16 cellular contexts compared by ENCODE assay signal in the genomic region with DNA sequence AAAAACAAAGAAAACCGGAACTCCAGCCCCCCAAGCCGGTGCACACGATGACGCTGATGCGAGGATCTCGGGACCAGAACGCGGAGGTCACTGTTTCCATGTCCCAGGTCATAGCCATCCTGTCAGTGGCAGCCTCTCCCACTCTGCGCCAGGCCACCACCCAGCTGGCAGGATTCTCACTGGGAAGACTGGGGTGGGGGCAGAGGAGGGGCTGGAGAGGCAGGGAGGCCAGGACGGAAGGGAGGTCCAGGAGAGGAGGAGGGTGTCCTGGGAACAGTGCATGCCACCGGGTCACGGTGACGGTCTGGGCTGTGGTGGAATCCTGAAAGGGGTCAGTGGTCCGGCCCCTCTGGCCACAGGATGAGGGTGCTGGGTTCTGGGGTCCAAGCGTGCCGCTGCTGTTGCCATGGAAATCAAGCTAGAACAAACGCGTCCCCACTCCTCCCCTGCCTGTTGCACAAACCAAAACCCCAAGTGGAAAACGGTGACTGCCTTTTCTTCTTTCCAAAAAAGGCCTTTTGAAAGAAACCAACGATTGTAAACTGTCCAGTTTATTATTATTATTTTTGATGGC. TPM values are rescaled to one million over a fixed set of nuclear protein-coding genes. Genes with fewer than 3 reads are reported as not detected.
DNase-seq lines count a peak whose midpoint lies in the region; ATAC-seq and TF ChIP-seq lines count a peak whose summit lies in the region.
"Had no signal": no experiment of that assay in that cellular context is flagged by ENCODE, and none has a peak within 500 bp of the region (broad histone marks: within the 10 kb centered on the region; RNA-seq: fewer than 3 reads in every experiment).

No MANE protein-coding gene starts in this region.

- H2AFZ ChIP-seq in H9 (ENCODE audit: low read length) = no peak overlapping the region
- H2AFZ ChIP-seq in IMR-90 (replicated peaks; ENCODE audit: low read length, poor library complexity) = no peak overlapping the region
- H2AFZ ChIP-seq in osteoblast (ENCODE audit: low read length) = no peak overlapping the region

- no peaks in the 10 kb centered on the region for H3K79me2 ChIP-seq in H9 (ENCODE audit: insufficient read depth, low read length)
- no peaks in the 10 kb centered on the region for H3K79me2 ChIP-seq in osteoblast (ENCODE audit: insufficient read depth, low read length)

- POLR2A ChIA-PET in IMR-90 (lab: Charles Lee; ENCODE audit: unreplicated experiment) = no interaction called here

- no peak overlapping the region for H2AK9ac ChIP-seq in IMR-90 (replicated peaks; ENCODE audit: low read depth, low read length, poor library complexity)

- H3K4me2 ChIP-seq in H9 (ENCODE audit: insufficient read depth, insufficient read length, low read length) (no peak overlapping the region), IMR-90 (ENCODE audit: low read depth, low read length) (no peak overlapping the region), osteoblast (ENCODE audit: insufficient read depth, low read length) (no peak overlapping the region)

- no peak overlapping the region for H4K91ac ChIP-seq in H9 (ENCODE audit: insufficient read length, low read depth, low read length)
- H4K91ac ChIP-seq in IMR-90 (ENCODE audit: insufficient read depth, low read depth, low read length) = no peak overlapping the region

- in situ Hi-C loops in IMR-90 (cut with MboI; ENCODE audit: low sequenced_read_pairs) = no loop called here

- H3K27ac Mint-ChIP-seq in H9 (0 out of 7 replicates have a peak overlapping the region, but pooled peaks of 2 of the 3 experiments have one; percentile 19 to 82), glutamatergic neuron (ENCODE audit: unreplicated experiment) (peak overlapping the region; percentile 39)
- H3K27ac Mint-ChIP-seq: B cell had no signal

- no peaks in the 10 kb centered on the region for H3K27me3 ChIP-seq in H9 (ENCODE audit: insufficient read depth, low read length)
- H3K27me3 ChIP-seq in IMR-90 (ENCODE audit: control insufficient read depth, insufficient read depth, low read length) = no peaks in the 10 kb centered on the region
- no peaks in the 10 kb centered on the region for H3K27me3 ChIP-seq in osteoblast (ENCODE audit: insufficient read depth, low read length)
- no peaks in the 10 kb centered on the region for H3K27me3 ChIP-seq in SJCRH30

- peaks cover 32 to 38% of the 10 kb centered on the region in 2 experiments for H3K4me1 Mint-ChIP-seq in H9
- peaks cover 49% of the 10 kb centered on the region for H3K4me1 Mint-ChIP-seq in glutamatergic neuron (ENCODE audit: low read depth, unreplicated experiment)

- H2BK12ac ChIP-seq in H9 (ENCODE audit: insufficient read length, low read depth, low read length) = no peak overlapping the region

- H3K79me1 ChIP-seq in H9 (ENCODE audit: insufficient read depth, low read depth, low read length, poor library complexity, severe bottlenecking) (no peaks in the 10 kb centered on the region), IMR-90 (ENCODE audit: low read depth in 1 of 2, low read length in 2 of 2) (peaks cover 0 to 5% of the 10 kb centered on the region in 2 experiments; a peak in 1 of 4 replicates)

- H4K5ac ChIP-seq in H9 (ENCODE audit: insufficient read length, low read depth, low read length) = no peak overlapping the region
- no peak overlapping the region for H4K5ac ChIP-seq in IMR-90 (ENCODE audit: low read depth, low read length)

- no peak overlapping the region for H3K56ac ChIP-seq in H9 (ENCODE audit: insufficient read length, low read depth, low read length)
- H3K56ac ChIP-seq in IMR-90 (ENCODE audit: extremely low read depth, insufficient read depth, low read length) = no peak overlapping the region

- no peak overlapping the region for H3K4ac ChIP-seq in H9 (ENCODE audit: low read depth, low read length)
- H3K4ac ChIP-seq in IMR-90 (ENCODE audit: low read depth, low read length) = no peak overlapping the region

- no peak overlapping the region for H3K23ac ChIP-seq in H9 (ENCODE audit: insufficient read length, low read depth, low read length)
- no peak overlapping the region for H3K23ac ChIP-seq in IMR-90 (ENCODE audit: low read depth, low read length)

- H4K8ac ChIP-seq in H9 (replicated peaks; ENCODE audit: insufficient read length, low read depth, low read length) = no peak overlapping the region
- H4K8ac ChIP-seq in IMR-90 (ENCODE audit: low read depth in 2 of 2, low read length in 2 of 2) = no peak overlapping the region

- no peak overlapping the region for H3K4me3 ChIP-seq in IMR-90 (ENCODE audit: insufficient read depth, low read depth, low read length)
- H3K4me3 ChIP-seq in osteoblast (ENCODE audit: insufficient read depth, low read length) = no peak overlapping the region
- no peak overlapping the region for H3K4me3 ChIP-seq in SJCRH30

- no peak overlapping the region for H3K4me3 Mint-ChIP-seq in H9
- H3K4me3 Mint-ChIP-seq in glutamatergic neuron (ENCODE audit: unreplicated experiment) = no peak overlapping the region
- H3K4me3 Mint-ChIP-seq: B cell; CD4-positive, CD25-positive, alpha-beta regulatory T cell had no signal

- H3K9ac ChIP-seq in H9 (ENCODE audit: extremely low read depth, insufficient read length, low read length) = no peak overlapping the region
- H3K9ac ChIP-seq in IMR-90 (ENCODE audit: low read depth, low read length) = no peak overlapping the region

- WGBS in H9 (ENCODE audit: extremely low coverage, insufficient read length, low lambda C conversion rate) = no CpG with 5 or more reads among the region's 20 CpGs
- WGBS in IMR-90 (ENCODE audit: extremely low coverage in 2 of 2, insufficient read length in 1 of 2), 2 experiments = 93% methylated on average over 6 of the region's 20 CpGs; no CpG with 5 or more reads in 1 of the 2 experiments

- H3K36me3 Mint-ChIP-seq in H9 (ENCODE audit: insufficient read depth in 1 of 3, low read depth in 3 of 3) = peaks cover 7 to 35% (median 26%) of the 10 kb centered on the region in 3 experiments; a peak in 6 of 7 replicates
- peaks cover 4% of the 10 kb centered on the region for H3K36me3 Mint-ChIP-seq in glutamatergic neuron (ENCODE audit: unreplicated experiment)

- H3K23me2 ChIP-seq in H9 (ENCODE audit: insufficient read length, low read depth, low read length, poor library complexity, severe bottlenecking) = no peaks in the 10 kb centered on the region

- H3K27me3 Mint-ChIP-seq in H9 (ENCODE audit: low read depth) (peaks cover 2% of the 10 kb centered on the region; the same call in 1 of the 2 replicates), glutamatergic neuron (ENCODE audit: unreplicated experiment) (peaks cover 50% of the 10 kb centered on the region)
- H3K27me3 Mint-ChIP-seq: B cell; CD4-positive, CD25-positive, alpha-beta regulatory T cell had no signal

- dilution Hi-C loops in IMR-90 (cut with HindIII; ENCODE audit: low sequenced_read_pairs, unreplicated experiment) = no loop called here

- H3K9me3 ChIP-seq in H9 (ENCODE audit: control insufficient read depth, low read depth, low read length) (no peaks in the 10 kb centered on the region), IMR-90 (ENCODE audit: control insufficient read depth, insufficient read depth, low read length) (no peaks in the 10 kb centered on the region), osteoblast (ENCODE audit: low read depth, low read length) (no peaks in the 10 kb centered on the region), SJCRH30 (replicated peaks) (no peaks in the 10 kb centered on the region)

- H2BK20ac ChIP-seq in H9 (ENCODE audit: low read depth, low read length, poor library complexity, severe bottlenecking) (no peak overlapping the region), IMR-90 (ENCODE audit: low read depth, low read length) (no peak overlapping the region)

- peaks cover 20% of the 10 kb centered on the region; the same call in 1 of the 2 replicates for H3K9me1 ChIP-seq in IMR-90 (ENCODE audit: insufficient read depth, low read length)

- peaks cover 22% of the 10 kb centered on the region for H3K36me3 ChIP-seq in IMR-90 (ENCODE audit: control insufficient read depth, insufficient read depth, low read length)
- H3K36me3 ChIP-seq in osteoblast (ENCODE audit: insufficient read depth, low read length) = peaks cover under 1% of the 10 kb centered on the region
- H3K36me3 ChIP-seq in SJCRH30 = no peaks in the 10 kb centered on the region

- H3K4me1 ChIP-seq in H9 (ENCODE audit: insufficient read depth, low read length) (no peaks in the 10 kb centered on the region), IMR-90 (ENCODE audit: control insufficient read depth, insufficient read depth, low read length) (peaks cover 22% of the 10 kb centered on the region), osteoblast (ENCODE audit: insufficient read depth, low read length) (peaks cover 16% of the 10 kb centered on the region), SJCRH30 (peaks cover 20% of the 10 kb centered on the region)

- no peak overlapping the region for H3K27ac ChIP-seq in H9 (ENCODE audit: insufficient read length, low read depth, low read length)
- no peak overlapping the region for H3K27ac ChIP-seq in IMR-90 (ENCODE audit: insufficient read depth, low read length)
- no peak overlapping the region for H3K27ac ChIP-seq in osteoblast (ENCODE audit: low read depth, low read length)
- no peak overlapping the region for H3K27ac ChIP-seq in SJCRH30
- H3K27ac ChIP-seq: HL-60 had no signal

- ATAC-seq in IMR-90 (ENCODE audit: low read depth) = no peak

- no peak overlapping the region for H2BK5ac ChIP-seq in H9 (ENCODE audit: insufficient read length, low read length)
- no peak overlapping the region for H2BK5ac ChIP-seq in IMR-90 (ENCODE audit: low read depth, low read length, poor library complexity, severe bottlenecking)

- H2BK15ac ChIP-seq in H9 (ENCODE audit: low read depth, low read length) (no peak overlapping the region), IMR-90 (ENCODE audit: low read depth, low read length) (no peak overlapping the region)

- no peak for TF ChIP-seq POLR2A in IMR-90 (IDR thresholded peaks at IDR 0.05; ENCODE audit: low read depth, low read length)

- H4K20me1 ChIP-seq in H9 (ENCODE audit: control insufficient read depth, insufficient read depth, insufficient read length) (no peaks in the 10 kb centered on the region), IMR-90 (ENCODE audit: insufficient read depth, low read length) (peaks cover 3% of the 10 kb centered on the region; the same call in 1 of the 2 replicates), osteoblast (ENCODE audit: insufficient read depth, low read length) (no peaks in the 10 kb centered on the region)

- no peak for TF ChIP-seq CTCF in H9 (conservative IDR thresholded peaks at IDR 0.05)
- TF ChIP-seq CTCF in IMR-90 (conservative IDR thresholded peaks at IDR 0.05; ENCODE audit: low read depth, low read length) = no peak
- no peak for TF ChIP-seq CTCF in glutamatergic neuron (IDR thresholded peaks at IDR 0.05; ENCODE audit: partially characterized antibody, unreplicated experiment)
- no peak for TF ChIP-seq CTCF in osteoblast (IDR thresholded peaks at IDR 0.05; ENCODE audit: extremely low read depth, low read depth, low read length)

- H3K14ac ChIP-seq in H9 (ENCODE audit: insufficient read depth, low read length) (no peak overlapping the region), IMR-90 (replicated peaks; ENCODE audit: low read depth, low read length) (no peak overlapping the region)

- TF ChIP-seq RAD21 in IMR-90 (IDR thresholded peaks at IDR 0.05; ENCODE audit: low read length) = no peak

- intact Hi-C loops in IMR-90 (cut with micrococcal nuclease) = loop anchor here (10.0 kb wide), 1 partner anchor 179 kb away; the partner anchor contains the start of gene SSBP3

- TSS peak; percentile 90 for BruUV-seq in IMR-90 (replicated peaks; lab: Mats Ljungman, UMichigan)

- H2BK120ac ChIP-seq in H9 (ENCODE audit: low read depth, low read length, poor library complexity, severe bottlenecking) (no peak overlapping the region), IMR-90 (ENCODE audit: low read depth, low read length) (no peak overlapping the region)

- H3T11ph ChIP-seq in H9 (ENCODE audit: low read length) = no peak overlapping the region

- no peaks in the 10 kb centered on the region for H3K9me3 Mint-ChIP-seq in H9
- H3K9me3 Mint-ChIP-seq in glutamatergic neuron (ENCODE audit: unreplicated experiment) = peaks cover 55% of the 10 kb centered on the region
- H3K9me3 Mint-ChIP-seq: CD4-positive, CD25-positive, alpha-beta regulatory T cell had no signal

- no peak for DNase-seq in H9
- no peak for DNase-seq in IMR-90
- no peak for DNase-seq in glutamatergic neuron
- peak; percentile 18 for DNase-seq in osteoblast (ENCODE audit: insufficient read length, low spot score, missing footprints)
- DNase-seq in effector CD8-positive, alpha-beta T cell (lab: John Stamatoyannopoulos, UW) = no peak
- no peak for DNase-seq in inferior parietal cortex (ENCODE audit: extremely low spot score)
- no peak for DNase-seq in SJCRH30
- DNase-seq: CD4-positive, CD25-positive, alpha-beta regulatory T cell; DMS53; H7; NCI-H1436; NCI-H2029 treated with DMSO at 0.1 percent for 48 hours; NCI-H2171 treated with DMSO at 0.1 percent for 48 hours; NCI-H446 treated with DMSO at 0.1 percent for 48 hours had no signal

- H2AK5ac ChIP-seq in H9 (ENCODE audit: insufficient read length, low read length) = no peak overlapping the region
- H2AK5ac ChIP-seq in IMR-90 (ENCODE audit: low read depth, low read length) = no peak overlapping the region

- H3K18ac ChIP-seq in H9 (ENCODE audit: insufficient read length, low read depth, low read length) (no peak overlapping the region), IMR-90 (ENCODE audit: low read depth, low read length) (no peak overlapping the region)

- CTCF ChIA-PET in IMR-90 (lab: Yijun Ruan, JAX) = no interaction called here

RNA-seq across cellular contexts. Expression of gene MRPL37, which starts 26.1 kb away (rescaled TPM):
- total RNA-seq in H9 (2021) = 123 and 125 TPM in 2 replicates
- 111 and 132 TPM in 2 replicates for total RNA-seq in IMR-90 (2012; rRNA removed)
- polyA plus RNA-seq in IMR-90 (2012; rRNA removed) = 36.5 and 42.8 TPM in 2 replicates
- 26.3 and 29.0 TPM in 2 replicates for polyA plus RNA-seq in IMR-90 (2012; cell fraction: cytosol; rRNA removed)
- 9.5 and 10.4 TPM in 2 replicates for polyA plus RNA-seq in IMR-90 (2012; cell fraction: nucleus; rRNA removed; ENCODE audit: low replicate concordance)
- total RNA-seq in glutamatergic neuron (ENCODE audit: unreplicated experiment) = 50.9 TPM
- 88.7 and 96.7 TPM in 2 replicates for total RNA-seq in osteoblast
- total RNA-seq in SJCRH30 (2014; rRNA removed; shearing (Covaris generic)) = 139 and 142 TPM in 2 replicates

RNA-seq across cellular contexts. Expression of gene CYB5RL, which starts 26.2 kb away (rescaled TPM):
- total RNA-seq in H9 (2021) (12.3 and 12.6 TPM in 2 replicates), IMR-90 (2012; rRNA removed) (3.3 and 3.8 TPM in 2 replicates), glutamatergic neuron (ENCODE audit: unreplicated experiment) (6.8 TPM), osteoblast (10.3 and 11.6 TPM in 2 replicates)
- 4.1 and 4.3 TPM in 2 replicates for polyA plus RNA-seq in IMR-90 (2012; rRNA removed)
- 2.4 and 3.3 TPM in 2 replicates for polyA plus RNA-seq in IMR-90 (2012; cell fraction: cytosol; rRNA removed)
- polyA plus RNA-seq in IMR-90 (2012; cell fraction: nucleus; rRNA removed; ENCODE audit: low replicate concordance) = 4.6 and 5.1 TPM in 2 replicates
- total RNA-seq in SJCRH30 (2014; rRNA removed; shearing (Covaris generic)) = 6.4 and 7.0 TPM in 2 replicates
